20 cellular contexts compared by ENCODE assay signal in the genomic region with DNA sequence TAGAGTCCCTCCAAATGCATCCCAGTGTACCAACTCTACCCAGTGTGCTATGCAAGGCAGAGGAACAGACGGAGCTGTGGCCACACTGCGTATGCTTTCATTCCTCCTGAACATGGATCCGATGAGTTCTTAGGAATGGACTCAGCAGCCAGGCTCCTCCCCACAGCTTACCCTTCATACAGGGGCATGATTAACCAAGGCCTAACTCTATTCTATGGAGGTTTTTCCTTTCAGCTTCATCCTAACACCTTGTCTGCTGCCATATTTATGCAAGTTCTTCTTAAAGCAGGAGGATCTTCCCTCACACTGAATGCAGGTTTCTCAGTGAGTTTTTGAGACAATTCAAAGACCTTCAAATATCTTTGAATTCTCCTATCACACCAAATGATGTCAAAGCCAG.
A peak's percentile ranks its signal among the peaks of the same experiment; 100 is the strongest.
DNase-seq lines count a peak whose midpoint lies in the region; ATAC-seq and TF ChIP-seq lines count a peak whose summit lies in the region.
"Had no signal": no experiment of that assay in that cellular context is flagged by ENCODE, and none has a peak within 500 bp of the region (broad histone marks: within the 10 kb centered on the region; RNA-seq: fewer than 3 reads in every experiment).

No MANE protein-coding gene starts in this region.

- no peaks in the 10 kb centered on the region for H3K36me3 Mint-ChIP-seq in CD8-positive, alpha-beta T cell
- H3K36me3 Mint-ChIP-seq: CD14-positive monocyte had no signal

- no peak overlapping the region for H3K27ac Mint-ChIP-seq in CD8-positive, alpha-beta T cell
- H3K27ac Mint-ChIP-seq: CD14-positive monocyte; CD4-positive, alpha-beta T cell; GM23338 had no signal

- H3K4me3 Mint-ChIP-seq in CD8-positive, alpha-beta T cell: no peak overlapping the region
- H3K4me3 Mint-ChIP-seq: CD14-positive monocyte; CD4-positive, alpha-beta T cell; GM23338; H9 had no signal

- no peaks in the 10 kb centered on the region for H3K9me3 Mint-ChIP-seq in CD8-positive, alpha-beta T cell
- H3K9me3 Mint-ChIP-seq: CD14-positive monocyte; CD4-positive, alpha-beta T cell; GM23338; H9 had no signal

- TF ChIP-seq CTCF in BE2C (IDR thresholded peaks at IDR 0.05; ENCODE audit: low read depth, low read length) (no peak), dorsolateral prefrontal cortex (IDR thresholded peaks at IDR 0.05 in 54 of 56, conservative IDR thresholded peaks at IDR 0.05 in 2 of 56; ENCODE audit: low read depth in 1 of 56, partially characterized antibody in 56 of 56) (no peak)
- TF ChIP-seq CTCF in CD8-positive, alpha-beta T cell (IDR thresholded peaks at IDR 0.05): no peak

- H3K4me3 ChIP-seq in BE2C (ENCODE audit: low read depth, low read length) (peak overlapping the region; percentile 21; the same call in 1 of the 2 replicates), dorsolateral prefrontal cortex (no peak overlapping the region)
- H3K4me3 ChIP-seq in BLaER1 treated with 17β-estradiol and CSF1 and Interleukin-3, amounts not matched to agents 10 nM and 100 nM: no peak overlapping the region
- no peak overlapping the region for H3K4me3 ChIP-seq in CD8-positive, alpha-beta T cell (ENCODE audit: low read depth, low read length)
- H3K4me3 ChIP-seq: A549, GM23338 had no signal

- H3K27me3 ChIP-seq in BE2C: no peaks in the 10 kb centered on the region
- H3K27me3 ChIP-seq in BLaER1 treated with 17β-estradiol and CSF1 and Interleukin-3, amounts not matched to agents 10 nM and 100 nM: peaks cover 0 to 7% (median 0%) of the 10 kb centered on the region in 11 experiments; a peak in 1 of 22 replicates
- H3K27me3 ChIP-seq in dorsolateral prefrontal cortex: peaks cover 0 to 11% (median 0%) of the 10 kb centered on the region in 45 donors
- H3K27me3 ChIP-seq in CD8-positive, alpha-beta T cell (ENCODE audit: insufficient read depth, low read length): no peaks in the 10 kb centered on the region

- H3K36me3 ChIP-seq in BE2C: peaks cover 4% of the 10 kb centered on the region; the same call in 1 of the 2 replicates
- H3K36me3 ChIP-seq in BLaER1 treated with 17β-estradiol and CSF1 and Interleukin-3, amounts not matched to agents 10 nM and 100 nM: no peaks in the 10 kb centered on the region
- H3K36me3 ChIP-seq in CD8-positive, alpha-beta T cell (ENCODE audit: insufficient read depth, low read length): no peaks in the 10 kb centered on the region

- POLR2A ChIA-PET in CD8-positive, alpha-beta T cell (lab: Charles Lee): no interaction called here

- no peak for DNase-seq in BE2C
- no peak for DNase-seq in dorsolateral prefrontal cortex
- DNase-seq in NCI-H82 treated with DMSO at 0.1 percent for 48 hours (lab: John Stamatoyannopoulos, UW; ENCODE audit: unreplicated experiment): no peak
- DNase-seq in CD8-positive, alpha-beta T cell: no peak
- DNase-seq: 8988T; ACHN; AML-193; Calu3; CD4-positive, alpha-beta T cell; COR-L47; DMS53; DMS79 treated with DMSO at 0.1 percent for 48 hours; GF-D8; H9 had no signal

- intact Hi-C loops in dorsolateral prefrontal cortex (cut with DNase I): loop anchor here in 1 of 2 donors (10.0 kb wide), 1 partner anchor 93 kb away; no protein-coding TSS in a partner anchor
- intact Hi-C loops in CD8-positive, alpha-beta T cell (cut with DNase I, micrococcal nuclease): no loop called here

- peaks cover 43% of the 10 kb centered on the region for H3K4me1 ChIP-seq in BE2C
- H3K4me1 ChIP-seq in BLaER1 treated with 17β-estradiol and CSF1 and Interleukin-3, amounts not matched to agents 10 nM and 100 nM: peaks cover 0 to 50% (median 37%) of the 10 kb centered on the region in 10 experiments; a peak in 15 of 20 replicates
- no peaks in the 10 kb centered on the region for H3K4me1 ChIP-seq in CD8-positive, alpha-beta T cell (ENCODE audit: insufficient read depth, low read length)
- H3K4me1 ChIP-seq: A549 had no signal

- H3K9me3 ChIP-seq in BE2C: no peaks in the 10 kb centered on the region
- no peaks in the 10 kb centered on the region for H3K9me3 ChIP-seq in BLaER1 treated with 17β-estradiol and CSF1 and Interleukin-3, amounts not matched to agents 10 nM and 100 nM (replicated peaks in 1 of 11)
- H3K9me3 ChIP-seq in CD8-positive, alpha-beta T cell (ENCODE audit: low read length): no peaks in the 10 kb centered on the region
- H3K9me3 ChIP-seq: A549 had no signal

- H3K27me3 Mint-ChIP-seq in CD8-positive, alpha-beta T cell (ENCODE audit: low read depth): peaks cover 8% of the 10 kb centered on the region

- no peaks in the 10 kb centered on the region for H3K4me1 Mint-ChIP-seq in CD8-positive, alpha-beta T cell (ENCODE audit: low read depth)
- H3K4me1 Mint-ChIP-seq: CD14-positive monocyte had no signal

- CTCF ChIA-PET in CD8-positive, alpha-beta T cell (lab: Charles Lee): no interaction called here

- H3K9ac ChIP-seq in BLaER1 treated with 17β-estradiol and CSF1 and Interleukin-3, amounts not matched to agents 10 nM and 100 nM: no peak overlapping the region

- H4K20me1 ChIP-seq in BLaER1 treated with 17β-estradiol and CSF1 and Interleukin-3, amounts not matched to agents 10 nM and 100 nM: no peaks in the 10 kb centered on the region

- no peak for ATAC-seq in HG03280 (IDR thresholded peaks at IDR 0.05; ENCODE audit: unreplicated experiment)
- no peak for ATAC-seq in CD8-positive, alpha-beta T cell
- ATAC-seq: A549, HCT116 had no signal

- H3K4me2 ChIP-seq in BLaER1 treated with 17β-estradiol and CSF1 and Interleukin-3, amounts not matched to agents 10 nM and 100 nM: peak overlapping the region in 10 of 11 experiments; percentile 7 to 70 (median 58); a peak in 19 of 22 replicates
- H3K4me2 ChIP-seq: A549, GM23338 had no signal

- no peak overlapping the region for H3K27ac ChIP-seq in BLaER1 treated with 17β-estradiol and CSF1 and Interleukin-3, amounts not matched to agents 10 nM and 100 nM
- H3K27ac ChIP-seq in dorsolateral prefrontal cortex: peak overlapping the region in 42 of 59 donors; percentile 1 to 78 (median 58)
- no peak overlapping the region for H3K27ac ChIP-seq in CD8-positive, alpha-beta T cell (ENCODE audit: low read depth, low read length)
- H3K27ac ChIP-seq: A549 had no signal

Comparison
In these comparisons a context has a peak if more than half of its experiments do, and no peak if none do; other contexts are left out.
1. H3K27ac ChIP-seq: peak in dorsolateral prefrontal cortex (42 of 59); none in BLaER1 treated with 17β-estradiol and CSF1 and Interleukin-3, amounts not matched to agents 10 nM and 100 nM (0 of 11) and CD8-positive, alpha-beta T cell (single experiment).